In the genomic region with DNA sequence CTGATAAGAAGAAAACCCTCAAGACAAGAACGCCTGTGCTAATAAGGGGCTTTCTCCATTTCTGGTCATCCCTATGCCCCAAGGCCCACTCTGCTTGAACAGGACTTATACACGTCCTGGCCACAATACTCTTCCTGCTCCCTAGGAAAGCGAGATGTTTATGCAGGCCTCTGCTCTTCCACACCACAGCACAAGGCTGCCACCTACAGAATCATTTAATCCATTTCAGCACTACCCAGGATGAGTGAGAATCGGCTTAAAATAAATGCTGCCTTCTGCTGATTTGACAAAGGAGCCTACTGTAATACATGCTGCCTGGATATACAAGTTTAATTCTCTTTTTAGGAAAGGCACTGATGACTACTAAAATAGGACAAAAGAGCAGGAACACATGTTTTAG, we compare ENCODE assay signal across 8 cellular contexts. TPM values are rescaled to one million over a fixed set of nuclear protein-coding genes. Genes with fewer than 3 reads are reported as not detected.
DNase-seq lines count a peak whose midpoint lies in the region; ATAC-seq and TF ChIP-seq lines count a peak whose summit lies in the region.

No MANE protein-coding gene starts in this region.

- peak; percentile 70 for TF ChIP-seq CTCF in cardiac fibroblast (IDR thresholded peaks at IDR 0.05; ENCODE audit: low read depth, low read length)

- DNase-seq in NCI-H510A treated with DMSO at 0.1 percent for 48 hours (lab: John Stamatoyannopoulos, UW) (peak; percentile 10), NCI-H510A (lab: John Stamatoyannopoulos, UW) (no peak), NCI-H226 (peak; percentile 37), cardiac fibroblast (ENCODE audit: low read depth in 2 of 2) (peak; percentile 81 to 84), left lobe of liver (ENCODE audit: low spot score) (no peak), cerebellar nuclear complex (lab: John Stamatoyannopoulos, UW) (no peak)
- DNase-seq in activated T-cell treated with anti-CD3 and anti-CD28 coated beads, Interleukin-2, amount 50 U/mL, for 1 hour, result no peak
- no peak for DNase-seq in activated CD4-positive, CD25-positive, alpha-beta regulatory T cell (lab: John Stamatoyannopoulos, UW)

- peak; percentile 78 for ATAC-seq in left lobe of liver

- no peak overlapping the region for H3K4me3 ChIP-seq in cardiac fibroblast (replicated peaks in 1 of 2; ENCODE audit: low read depth in 2 of 2, low read length in 2 of 2)

RNA-seq across cellular contexts. Expression of gene FRRS1, which starts 29.4 kb away (rescaled TPM):
- 31.8 TPM for total RNA-seq in left lobe of liver

Comparison
In these comparisons a context has a peak if more than half of its experiments do, and no peak if none do; other contexts are left out.
1. DNase-seq: peak in NCI-H510A treated with DMSO at 0.1 percent for 48 hours (single experiment), NCI-H226 (single experiment) and cardiac fibroblast (2 of 2); none in NCI-H510A (single experiment), left lobe of liver (single experiment), activated T-cell treated with anti-CD3 and anti-CD28 coated beads, Interleukin-2, amount 50 U/mL, for 1 hour (single experiment), cerebellar nuclear complex (0 of 2) and activated CD4-positive, CD25-positive, alpha-beta regulatory T cell (0 of 4).